14 cellular contexts compared by ENCODE assay signal in genomic region chr1:206737729-206738222, GRCh38. TPM values are rescaled to one million over a fixed set of nuclear protein-coding genes. Genes with fewer than 3 reads are reported as not detected.
DNase-seq lines count a peak whose midpoint lies in the region; ATAC-seq and TF ChIP-seq lines count a peak whose summit lies in the region.
"Had no signal": no experiment of that assay in that cellular context is flagged by ENCODE, and none has a peak within 500 bp of the region (broad histone marks: within the 10 kb centered on the region; RNA-seq: fewer than 3 reads in every experiment).

No MANE protein-coding gene starts in this region.

- peaks cover 19% of the 10 kb centered on the region for H3K36me3 Mint-ChIP-seq in activated CD4-positive, alpha-beta T cell treated with anti-CD3 and anti-CD28 coated beads for 36 hours (ENCODE audit: low read depth)
- peaks cover 8% of the 10 kb centered on the region for H3K36me3 Mint-ChIP-seq in T-cell
- peaks cover 49% of the 10 kb centered on the region for H3K36me3 Mint-ChIP-seq in stimulated activated effector memory CD8-positive, alpha-beta T cell treated with anti-CD3 and anti-CD28 coated beads, Interleukin-12 subunit alpha, Interleukin-12 subunit beta, amount 100 ng/mL, for 72 hours

- H3K27ac Mint-ChIP-seq in activated CD4-positive, alpha-beta T cell treated with anti-CD3 and anti-CD28 coated beads for 36 hours: peak overlapping the region; percentile 51
- peak overlapping the region; percentile 91 for H3K27ac Mint-ChIP-seq in T-cell
- peak overlapping the region; percentile 92 for H3K27ac Mint-ChIP-seq in stimulated activated effector memory CD8-positive, alpha-beta T cell treated with anti-CD3 and anti-CD28 coated beads, Interleukin-12 subunit alpha, Interleukin-12 subunit beta, amount 100 ng/mL, for 72 hours
- H3K27ac Mint-ChIP-seq: type B pancreatic cell had no signal

- no peak for TF ChIP-seq POLR2A in erythroblast (IDR thresholded peaks at IDR 0.05; ENCODE audit: low read length)

- DNase-seq in activated CD4-positive, alpha-beta T cell treated with anti-CD3 and anti-CD28 coated beads for 36 hours: peak; percentile 52
- no peak for DNase-seq in activated CD4-positive, alpha-beta T cell treated with anti-CD3 and anti-CD28 coated beads for 1 hour
- peak in 2 of 34 experiments; percentile 46 to 51 for DNase-seq in T-cell
- DNase-seq in erythroblast (lab: John Stamatoyannopoulos, UW): peak; percentile 51 to 66
- DNase-seq in stimulated activated effector memory CD8-positive, alpha-beta T cell treated with anti-CD3 and anti-CD28 coated beads, Interleukin-12 subunit alpha, Interleukin-12 subunit beta, amount 100 ng/mL, for 72 hours (ENCODE audit: low spot score in 2 of 2): no peak
- no peak for DNase-seq in NCI-H1092 treated with DMSO at 0.1 percent for 48 hours (lab: John Stamatoyannopoulos, UW)
- DNase-seq in NCI-H2196 treated with DMSO at 0.1 percent for 48 hours (lab: John Stamatoyannopoulos, UW; ENCODE audit: unreplicated experiment): no peak
- DNase-seq: NCI-H2227 treated with DMSO at 0.1 percent for 48 hours had no signal

- POLR2A ChIA-PET in activated CD4-positive, alpha-beta T cell treated with anti-CD3 and anti-CD28 coated beads for 36 hours (lab: Charles Lee): no interaction called here
- POLR2A ChIA-PET in T-cell (lab: Charles Lee): interaction anchor here (0.9 to 1.6 kb wide), 3 partner anchors 23 to 33 kb away, joined by 3 to 4 read pairs (median 4); partner anchors contain the start of gene IL19 (in 1 of the 2)

- no peaks in the 10 kb centered on the region for H3K27me3 Mint-ChIP-seq in activated CD4-positive, alpha-beta T cell treated with anti-CD3 and anti-CD28 coated beads for 36 hours
- no peaks in the 10 kb centered on the region for H3K27me3 Mint-ChIP-seq in T-cell
- H3K27me3 Mint-ChIP-seq: type B pancreatic cell had no signal

- H3K4me1 Mint-ChIP-seq in activated CD4-positive, alpha-beta T cell treated with anti-CD3 and anti-CD28 coated beads for 36 hours: peaks cover 77% of the 10 kb centered on the region
- peaks cover 61 to 75% (median 72%) of the 10 kb centered on the region in 3 donors for H3K4me1 Mint-ChIP-seq in T-cell
- H3K4me1 Mint-ChIP-seq in stimulated activated effector memory CD8-positive, alpha-beta T cell treated with anti-CD3 and anti-CD28 coated beads, Interleukin-12 subunit alpha, Interleukin-12 subunit beta, amount 100 ng/mL, for 72 hours: peaks cover 90% of the 10 kb centered on the region

- CTCF ChIA-PET in activated CD4-positive, alpha-beta T cell treated with anti-CD3 and anti-CD28 coated beads for 36 hours (lab: Charles Lee): interaction anchor here (0.5 to 7.5 kb wide), 12 partner anchors 11 to 253 kb away, joined by 3 to 198 read pairs (median 4); no protein-coding TSS in a partner anchor
- CTCF ChIA-PET in T-cell (lab: Charles Lee): interaction anchor here (0.8 to 5.9 kb wide), 5 partner anchors 29 to 175 kb away, joined by 3 to 140 read pairs (median 4); no protein-coding TSS in a partner anchor

- H3K9me3 Mint-ChIP-seq in activated CD4-positive, alpha-beta T cell treated with anti-CD3 and anti-CD28 coated beads for 36 hours (ENCODE audit: low read depth): no peaks in the 10 kb centered on the region
- no peaks in the 10 kb centered on the region for H3K9me3 Mint-ChIP-seq in T-cell
- H3K9me3 Mint-ChIP-seq in stimulated activated effector memory CD8-positive, alpha-beta T cell treated with anti-CD3 and anti-CD28 coated beads, Interleukin-12 subunit alpha, Interleukin-12 subunit beta, amount 100 ng/mL, for 72 hours: no peaks in the 10 kb centered on the region
- H3K9me3 Mint-ChIP-seq: GM23338, type B pancreatic cell had no signal

- no peak overlapping the region for H3K4me3 Mint-ChIP-seq in activated CD4-positive, alpha-beta T cell treated with anti-CD3 and anti-CD28 coated beads for 36 hours
- H3K4me3 Mint-ChIP-seq in T-cell: peak overlapping the region in 1 of 3 donors; percentile 63
- peak overlapping the region; percentile 57 for H3K4me3 Mint-ChIP-seq in stimulated activated effector memory CD8-positive, alpha-beta T cell treated with anti-CD3 and anti-CD28 coated beads, Interleukin-12 subunit alpha, Interleukin-12 subunit beta, amount 100 ng/mL, for 72 hours
- H3K4me3 Mint-ChIP-seq: GM23338, type B pancreatic cell had no signal

- intact Hi-C loops in activated CD4-positive, alpha-beta T cell treated with anti-CD3 and anti-CD28 coated beads for 36 hours (cut with DNase I, micrococcal nuclease): loop anchor here (2.0 kb wide), 3 partner anchors 19 to 31 kb away; no protein-coding TSS in a partner anchor

- ATAC-seq in activated CD4-positive, alpha-beta T cell treated with anti-CD3 and anti-CD28 coated beads for 36 hours: peak; percentile 50
- peak in 2 of 4 experiments; percentile 5 to 20 for ATAC-seq in T-cell (replicated peaks in 1 of 4)
- peak; percentile 71 for ATAC-seq in stimulated activated effector memory CD8-positive, alpha-beta T cell treated with anti-CD3 and anti-CD28 coated beads, Interleukin-12 subunit alpha, Interleukin-12 subunit beta, amount 100 ng/mL, for 72 hours
- ATAC-seq in GM21447 (IDR thresholded peaks at IDR 0.05; ENCODE audit: unreplicated experiment): no peak
- ATAC-seq: GM23338 had no signal

RNA-seq across cellular contexts. Expression of gene IL19, which starts 32.8 kb away (rescaled TPM):
- not detected for total RNA-seq in activated CD4-positive, alpha-beta T cell treated with anti-CD3 and anti-CD28 coated beads for 36 hours
- total RNA-seq in T-cell: not detected
- total RNA-seq: activated CD8-positive, alpha-beta memory T cell treated with anti-CD3 and anti-CD28 coated beads for 36 hours; fibroblast of lung; GM23338; osteocyte had no signal

RNA-seq across cellular contexts. Expression of gene IL10, which starts 34.5 kb away (rescaled TPM):
- total RNA-seq in activated CD4-positive, alpha-beta T cell treated with anti-CD3 and anti-CD28 coated beads for 36 hours: 1 to 10 TPM; 1.3 to 1.6 TPM
- total RNA-seq in T-cell: 1 to 10 TPM in 1 of 5 donors, under 1 TPM in 2, not detected in 2; 0.19 to 1.1 (median 0.26) TPM
- total RNA-seq: fibroblast of lung, GM23338, osteocyte had no signal

RNA-seq across cellular contexts. Expression of gene MAPKAPK2, which starts 53.1 kb away (rescaled TPM):
- total RNA-seq in activated CD4-positive, alpha-beta T cell treated with anti-CD3 and anti-CD28 coated beads for 36 hours: 10 to 100 TPM; 62.8 to 64.7 TPM
- total RNA-seq in T-cell: 100 to 1,000 TPM in 1 of 5 donors, 10 to 100 TPM in 4; 64.3 to 117 (median 78.4) TPM

Comparison
In these comparisons a context has a peak if more than half of its experiments do, and no peak if none do; other contexts are left out.
1. DNase-seq: peak in activated CD4-positive, alpha-beta T cell treated with anti-CD3 and anti-CD28 coated beads for 36 hours (single experiment) and erythroblast (2 of 2); none in activated CD4-positive, alpha-beta T cell treated with anti-CD3 and anti-CD28 coated beads for 1 hour (single experiment), stimulated activated effector memory CD8-positive, alpha-beta T cell treated with anti-CD3 and anti-CD28 coated beads, Interleukin-12 subunit alpha, Interleukin-12 subunit beta, amount 100 ng/mL, for 72 hours (0 of 2), NCI-H1092 treated with DMSO at 0.1 percent for 48 hours (single experiment) and NCI-H2196 treated with DMSO at 0.1 percent for 48 hours (single experiment).
2. Peak in every context shown above with its lines, with median percentiles within 50 percentile points of each other: H3K27ac Mint-ChIP-seq.